9 cellular contexts compared by ENCODE assay signal in genomic region chr4:150302553-150302952, GRCh38.
DNase-seq lines count a peak whose midpoint lies in the region; ATAC-seq, FAIRE-seq and TF ChIP-seq lines count a peak whose summit lies in the region.
"Had no signal": no experiment of that assay in that cellular context is flagged by ENCODE, and none has a peak within 500 bp of the region (broad histone marks: within the 10 kb centered on the region; RNA-seq: fewer than 3 reads in every experiment).

No MANE protein-coding gene starts in this region.

- no peak overlapping the region for H3K4me3 Mint-ChIP-seq in CD8-positive, alpha-beta memory T cell

- intact Hi-C loops in K562 (cut with micrococcal nuclease) (loop anchor here (2.0 kb wide), 1 partner anchor 16 kb away; no protein-coding TSS in a partner anchor), pancreas (cut with DNase I) (no loop called here), OCI-LY7 (cut with micrococcal nuclease; ENCODE audit: unreplicated experiment) (no loop called here)

- H3K9me2 ChIP-seq in OCI-LY7 (ENCODE audit: insufficient read depth, low read length): no peaks in the 10 kb centered on the region

- H3K36me3 ChIP-seq in K562 (ENCODE audit: control insufficient read depth, insufficient read depth, low read length) (peaks cover 6% of the 10 kb centered on the region; the same call in 1 of the 3 replicates), pancreas (no peaks in the 10 kb centered on the region), OCI-LY7 (ENCODE audit: insufficient read depth, low read length) (no peaks in the 10 kb centered on the region)
- no peaks in the 10 kb centered on the region for H3K36me3 ChIP-seq in CD8-positive, alpha-beta memory T cell (ENCODE audit: insufficient read depth, low read length)

- WGBS in K562 (ENCODE audit: insufficient coverage, low coverage, missing lambda C conversion rate): 27% methylated on average over 4 of the region's 4 CpGs
- WGBS in pancreas, 2 donors: 68 to 71% methylated on average over 4 of the region's 4 CpGs

- peak; percentile 73 for TF ChIP-seq EP300 in K562 (IDR thresholded peaks at IDR 0.05; ENCODE audit: low read length)

- TF ChIP-seq POLR2A in K562 (conservative IDR thresholded peaks at IDR 0.05): no peak

- BruUV-seq in K562 (replicated peaks; lab: Mats Ljungman, UMichigan) (no TSS peak), OCI-LY7 (replicated peaks; lab: Mats Ljungman, UMichigan) (no TSS peak)

- H3K4me2 ChIP-seq in K562 (ENCODE audit: insufficient read depth, low read length) (no peak overlapping the region), OCI-LY7 (ENCODE audit: low read length) (no peak overlapping the region)
- H3K4me2 ChIP-seq: KMS-11 had no signal

- in situ Hi-C loops in K562 (cut with MboI): no loop called here

- no peaks in the 10 kb centered on the region for H3K9me3 ChIP-seq in K562 (replicated peaks; ENCODE audit: control insufficient read depth, insufficient read depth, low read depth, low read length)
- H3K9me3 ChIP-seq in pancreas: no peaks in the 10 kb centered on the region
- no peaks in the 10 kb centered on the region for H3K9me3 ChIP-seq in CD8-positive, alpha-beta memory T cell (ENCODE audit: low read length)
- no peaks in the 10 kb centered on the region for H3K9me3 ChIP-seq in OCI-LY7 (ENCODE audit: low read length)

- H3K9me3 Mint-ChIP-seq in CD8-positive, alpha-beta memory T cell: no peaks in the 10 kb centered on the region

- H2AFZ ChIP-seq in K562 (ENCODE audit: low read depth, low read length) (no peak overlapping the region), OCI-LY7 (ENCODE audit: low read length) (no peak overlapping the region)

- TF ChIP-seq RAD21 in K562 (CRISPR knock-in tag; conservative IDR thresholded peaks at IDR 0.05 in 1 of 2, IDR thresholded peaks at IDR 0.05 in 1 of 2): no peak

- POLR2A ChIA-PET in K562 (lab: Yijun Ruan, JAX): interaction anchor here (1.0 kb wide), 1 partner anchor 564 kb away, joined by 3 read pairs; no protein-coding TSS in a partner anchor
- POLR2A ChIA-PET in CD8-positive, alpha-beta memory T cell (lab: Charles Lee): no interaction called here
- POLR2A ChIA-PET in OCI-LY7 (lab: Charles Lee): no interaction called here

- H3K4me1 ChIP-seq in K562 (replicated peaks in 1 of 2; ENCODE audit: control insufficient read depth in 2 of 2, insufficient read depth in 2 of 2, low read length in 2 of 2) (peaks cover 0 to 2% of the 10 kb centered on the region in 2 experiments; a peak in 1 of 5 replicates), pancreas (peaks cover 0 to 3% (median 0%) of the 10 kb centered on the region in 3 donors), OCI-LY7 (ENCODE audit: insufficient read depth, low read length, poor library complexity, severe bottlenecking) (no peaks in the 10 kb centered on the region)
- no peaks in the 10 kb centered on the region for H3K4me1 ChIP-seq in CD8-positive, alpha-beta memory T cell (ENCODE audit: insufficient read depth, low read length)

- no peaks in the 10 kb centered on the region for H3K9me1 ChIP-seq in K562 (ENCODE audit: control insufficient read depth, insufficient read depth, low read length)

- TF ChIP-seq CTCF in D721Med (IDR thresholded peaks at IDR 0.05; ENCODE audit: insufficient read depth, missing control alignments) (no peak), K562 (IDR thresholded peaks at IDR 0.05 in 2 of 3, conservative IDR thresholded peaks at IDR 0.05 in 1 of 3; ENCODE audit: insufficient read depth in 2 of 3, low read depth in 1 of 3, low read length in 3 of 3) (no peak), pancreas (IDR thresholded peaks at IDR 0.05) (no peak), OCI-LY7 (conservative IDR thresholded peaks at IDR 0.05; ENCODE audit: low read length) (no peak)

- peaks cover 0 to 15% (median 12%) of the 10 kb centered on the region in 3 donors for H3K36me3 Mint-ChIP-seq in CD8-positive, alpha-beta memory T cell

- CTCF ChIA-PET in K562 (lab: Yijun Ruan, JAX; ENCODE audit: low intra/inter-chr PET ratio): no interaction called here
- CTCF ChIA-PET in CD8-positive, alpha-beta memory T cell (lab: Charles Lee): interaction anchor here (1.4 kb wide), 1 partner anchor 564 kb away, joined by 3 read pairs; no protein-coding TSS in a partner anchor
- CTCF ChIA-PET in OCI-LY7 (lab: Charles Lee; ENCODE audit: unreplicated experiment): no interaction called here

- H3K4me3 ChIP-seq in K562 (no peak overlapping the region), pancreas (no peak overlapping the region), OCI-LY7 (ENCODE audit: low read depth, low read length, poor library complexity, severe bottlenecking) (no peak overlapping the region)
- H3K4me3 ChIP-seq in CD8-positive, alpha-beta memory T cell (ENCODE audit: low read length): no peak overlapping the region

- no peaks in the 10 kb centered on the region for H3K27me3 Mint-ChIP-seq in CD8-positive, alpha-beta memory T cell

- no peaks in the 10 kb centered on the region for H3K27me3 ChIP-seq in K562 (ENCODE audit: control insufficient read depth in 2 of 2, insufficient read depth in 2 of 2, low read length in 2 of 2)
- no peaks in the 10 kb centered on the region for H3K27me3 ChIP-seq in pancreas
- H3K27me3 ChIP-seq in CD8-positive, alpha-beta memory T cell (ENCODE audit: insufficient read depth, low read length, poor library complexity, severe bottlenecking): no peaks in the 10 kb centered on the region

- H3K79me2 ChIP-seq in K562 (ENCODE audit: control insufficient read depth, insufficient read depth, low read length) (no peaks in the 10 kb centered on the region), OCI-LY7 (ENCODE audit: insufficient read depth, low read depth, low read length) (no peaks in the 10 kb centered on the region)

- peak; percentile 6 for FAIRE-seq in D721Med (lab: Jason Lieb, UNC)
- FAIRE-seq in K562 (lab: Jason Lieb, UNC): peak; percentile 80
- no peak for FAIRE-seq in pancreas (lab: Jason Lieb, UNC)

- ATAC-seq in K562 (peak; percentile 70), pancreas (peak; percentile 53 to 84 (median 74))

- H4K20me1 ChIP-seq in K562 (replicated peaks; ENCODE audit: control insufficient read depth, insufficient read depth, low read length) (no peaks in the 10 kb centered on the region), OCI-LY7 (ENCODE audit: insufficient read depth, low read length) (0 out of 2 replicates have a peak, but pooled peaks cover 4% of the 10 kb centered on the region)

- no peak overlapping the region for H3K27ac Mint-ChIP-seq in CD8-positive, alpha-beta memory T cell

- peaks cover 0 to 3% (median 0%) of the 10 kb centered on the region in 3 donors for H3K4me1 Mint-ChIP-seq in CD8-positive, alpha-beta memory T cell

- H3K27ac ChIP-seq in K562 (ENCODE audit: extremely low read depth, low read depth, low read length): no peak overlapping the region; the same call in 2 of the 3 replicates
- no peak overlapping the region for H3K27ac ChIP-seq in pancreas
- H3K27ac ChIP-seq in CD8-positive, alpha-beta memory T cell (ENCODE audit: low read depth, low read length): no peak overlapping the region
- H3K27ac ChIP-seq in OCI-LY7 (ENCODE audit: low read depth, low read length, poor library complexity, severe bottlenecking): no peak overlapping the region
- H3K27ac ChIP-seq: KMS-11 had no signal

- H3K9ac ChIP-seq in K562 (ENCODE audit: insufficient read depth in 1 of 2, low read depth in 2 of 2, low read length in 2 of 2): no peak overlapping the region
- H3K9ac ChIP-seq: KMS-11 had no signal

- DNase-seq in D721Med (ENCODE audit: insufficient read length, low spot score): no peak
- DNase-seq in NOMO-1 treated with dmso at 0.1 percent for 144 hours (lab: John Stamatoyannopoulos, UW; ENCODE audit: unreplicated experiment): peak; percentile 39
- peak; percentile 51 to 76 (median 59) for DNase-seq in K562 (ENCODE audit: extremely low read depth in 1 of 4, low spot score in 3 of 4)
- DNase-seq in pancreas: peak in 1 of 6 donors; percentile 59
- DNase-seq in NCI-H187 treated with DMSO at 0.1 percent for 48 hours (lab: John Stamatoyannopoulos, UW): no peak
- no peak for DNase-seq in CD8-positive, alpha-beta memory T cell
- no peak for DNase-seq in NCI-H1694 (lab: John Stamatoyannopoulos, UW)
- DNase-seq in OCI-LY7 (ENCODE audit: low spot score): no peak

TF ChIP-seq in K562, 482 proteins besides CTCF, POLR2A, EP300 and RAD21 (continues in another document):
- peak; percentile 76 for TF ChIP-seq FOXM1 (IDR thresholded peaks at IDR 0.05; ENCODE audit: low read depth)
- TF ChIP-seq FOXM1 (CRISPR knock-in tag; IDR thresholded peaks at IDR 0.05; ENCODE audit: low read depth): no peak
- TF ChIP-seq CXXC5 (CRISPR knock-in tag; IDR thresholded peaks at IDR 0.05): peak; percentile 49
- no peak for TF ChIP-seq U2AF1 (optimal IDR thresholded peaks at IDR 0.05; ENCODE audit: low read depth, low read length)
- no peak for TF ChIP-seq MAZ (CRISPR knock-in tag; conservative IDR thresholded peaks at IDR 0.05 in 1 of 2, IDR thresholded peaks at IDR 0.05 in 1 of 2)
- 0 out of 2 replicates have a peak, but pooled peaks have one; percentile 35 for TF ChIP-seq L3MBTL2 (IDR thresholded peaks at IDR 0.05)
- no peak for TF ChIP-seq GTF2F1 (IDR thresholded peaks at IDR 0.05; ENCODE audit: low read depth, low read length)
- peak; percentile 75 for TF ChIP-seq TEAD4 (IDR thresholded peaks at IDR 0.05; ENCODE audit: low read length)
- TF ChIP-seq TEAD4 (CRISPR knock-in tag; IDR thresholded peaks at IDR 0.05; ENCODE audit: borderline replicate concordance): no peak
- peak; percentile 7; the same call in 1 of the 2 replicates for TF ChIP-seq NFE2 (IDR thresholded peaks at IDR 0.05; ENCODE audit: low read depth)
- peak; percentile 62; the same call in 1 of the 2 replicates for TF ChIP-seq ZNF589 (CRISPR knock-in tag; IDR thresholded peaks at IDR 0.05; ENCODE audit: low read depth)
- no peak for TF ChIP-seq NR2F6 (CRISPR knock-in tag; IDR thresholded peaks at IDR 0.05)
- no peak for TF ChIP-seq ETV1 (tag; conservative IDR thresholded peaks at IDR 0.05; ENCODE audit: low read depth)
- 0 out of 2 replicates have a peak, but pooled peaks have one; percentile 20 for TF ChIP-seq BACH1 (tag; IDR thresholded peaks at IDR 0.05)
- peak; percentile 95 for TF ChIP-seq CC2D1A (IDR thresholded peaks at IDR 0.05)
- TF ChIP-seq HES1 (IDR thresholded peaks at IDR 0.05; ENCODE audit: low read depth): 0 out of 2 replicates have a peak, but pooled peaks have one; percentile 43

Comparison
In these comparisons a context has a peak if more than half of its experiments do, and no peak if none do; other contexts are left out.
1. DNase-seq: peak in NOMO-1 treated with dmso at 0.1 percent for 144 hours (single experiment) and K562 (4 of 4); none in D721Med (single experiment), NCI-H187 treated with DMSO at 0.1 percent for 48 hours (single experiment), CD8-positive, alpha-beta memory T cell (0 of 5), NCI-H1694 (single experiment) and OCI-LY7 (single experiment).